Comparison of ENCODE assay signal across 8 cellular contexts in the genomic region with DNA sequence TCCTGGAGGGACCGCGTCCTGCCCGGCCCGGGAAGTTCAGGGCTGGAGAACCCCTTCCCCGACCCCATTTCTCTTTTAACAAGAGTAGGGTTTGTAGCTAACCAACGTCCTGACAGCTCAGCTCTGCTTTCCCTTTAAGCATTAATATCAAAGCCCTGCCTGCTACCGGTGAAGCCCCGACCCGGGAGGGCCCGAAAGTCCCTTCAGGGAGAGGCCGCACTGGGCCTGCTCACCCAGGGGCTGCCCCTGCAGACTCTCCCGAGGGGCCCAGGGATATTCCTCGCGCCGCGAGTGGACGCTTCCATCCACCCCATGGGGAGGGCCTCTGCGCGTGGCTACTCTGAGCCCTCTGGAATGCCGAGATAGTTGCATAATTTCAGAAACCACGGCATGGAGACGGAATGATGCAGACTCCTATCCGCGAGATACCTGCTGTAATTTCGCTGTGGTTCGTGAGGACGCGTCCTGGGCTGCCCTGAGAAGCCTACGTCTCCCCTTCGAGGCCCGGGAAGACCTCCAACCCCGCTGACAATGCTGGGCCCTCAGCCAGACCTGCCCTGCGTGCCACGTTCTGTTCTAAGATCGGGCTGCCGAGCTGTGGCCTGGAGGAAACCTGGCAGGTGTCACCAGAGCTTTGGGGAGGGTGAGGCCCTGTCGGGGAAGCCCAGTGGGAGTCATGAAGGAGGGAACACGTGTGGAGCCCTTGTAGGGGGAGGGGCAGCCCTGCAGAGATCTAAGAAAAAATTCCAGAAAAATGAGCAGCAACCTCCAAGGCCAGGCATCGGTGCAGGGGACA. TPM values are rescaled to one million over a fixed set of nuclear protein-coding genes. Genes with fewer than 3 reads are reported as not detected.
DNase-seq lines count a peak whose midpoint lies in the region; ATAC-seq and TF ChIP-seq lines count a peak whose summit lies in the region.

No MANE protein-coding gene starts in this region.

- 60 to 61% methylated on average over 39 of the region's 39 CpGs for WGBS in ectodermal cell, 2 experiments
- WGBS in mesodermal cell (ENCODE audit: insufficient coverage in 2 of 2), 2 experiments: 64 to 67% methylated on average over 36 to 39 of the region's 39 CpGs

- no peaks in the 10 kb centered on the region for H3K27me3 ChIP-seq in ectodermal cell (ENCODE audit: control insufficient read depth, insufficient read depth, low read length, poor library complexity, severe bottlenecking)

- peaks cover 30% of the 10 kb centered on the region for H3K36me3 ChIP-seq in ectodermal cell (ENCODE audit: control insufficient read depth, insufficient read depth, low read length)
- H3K36me3 ChIP-seq in mesodermal cell (ENCODE audit: control insufficient read depth, insufficient read depth, low read length): peaks cover 36% of the 10 kb centered on the region

- peak overlapping the region; percentile 2 for H3K27ac ChIP-seq in ectodermal cell (ENCODE audit: insufficient read depth, low read depth, low read length, poor library complexity, severe bottlenecking)
- peak overlapping the region; percentile 91 for H3K27ac ChIP-seq in mesodermal cell (ENCODE audit: low read depth, low read length, severe bottlenecking)

- H3K9me3 ChIP-seq in ectodermal cell (ENCODE audit: control insufficient read depth, low read length) (peaks cover 7% of the 10 kb centered on the region), mesodermal cell (ENCODE audit: control insufficient read depth, low read length) (peaks cover 49% of the 10 kb centered on the region)

- DNase-seq in activated gamma-delta T cell (lab: John Stamatoyannopoulos, UW) (peak; percentile 47), activated gamma-delta T cell treated with Interleukin-2 at 50 U/mL for 16 hours (no peak), NOMO-1 treated with DMSO at 0.1 percent for 48 hours (lab: John Stamatoyannopoulos, UW; ENCODE audit: unreplicated experiment) (no peak)
- peak; percentile 44 for DNase-seq in stimulated activated naive CD4-positive, alpha-beta T cell treated with Interleukin-2 at 50 U/mL for 16 hours (lab: John Stamatoyannopoulos, UW)

- TF ChIP-seq CTCF in WI38 (IDR thresholded peaks at IDR 0.05; ENCODE audit: low read depth, low read length): no peak

- H3K4me1 ChIP-seq in ectodermal cell (ENCODE audit: control insufficient read depth, insufficient read depth, low read length) (peaks cover 15% of the 10 kb centered on the region), mesodermal cell (ENCODE audit: control insufficient read depth, insufficient read depth, low read length, poor library complexity, severe bottlenecking) (no peaks in the 10 kb centered on the region)

- H3K4me3 ChIP-seq in WI38 (ENCODE audit: low read depth, low read length) (peak overlapping the region; percentile 62), ectodermal cell (ENCODE audit: insufficient read depth, low read depth, low read length) (peak overlapping the region; percentile 66), mesodermal cell (ENCODE audit: extremely low read depth, insufficient read depth, low read length, poor library complexity, severe bottlenecking) (peak overlapping the region; percentile 56)

- peak; percentile 8 for ATAC-seq in HG03342 (IDR thresholded peaks at IDR 0.05; ENCODE audit: unreplicated experiment)

RNA-seq across cellular contexts. Expression of gene CTBP1, which starts 1.0 kb away (rescaled TPM):
- polyA plus RNA-seq in ectodermal cell (2013, experiment 1 of 4): 213 TPM
- polyA plus RNA-seq in ectodermal cell (2013, experiment 2 of 4): 214 TPM
- polyA plus RNA-seq in ectodermal cell (2013, experiment 3 of 4): 160 TPM
- 178 TPM for polyA plus RNA-seq in ectodermal cell (2013, experiment 4 of 4)
- 121 TPM for polyA plus RNA-seq in mesodermal cell (2013, experiment 1 of 2)
- polyA plus RNA-seq in mesodermal cell (2013, experiment 2 of 2): 106 TPM

RNA-seq across cellular contexts. Expression of gene MAEA, which starts 39.8 kb away (rescaled TPM):
- polyA plus RNA-seq in ectodermal cell (2013, experiment 1 of 4): 82.1 TPM
- 90.5 TPM for polyA plus RNA-seq in ectodermal cell (2013, experiment 2 of 4)
- 78.4 TPM for polyA plus RNA-seq in ectodermal cell (2013, experiment 3 of 4)
- polyA plus RNA-seq in ectodermal cell (2013, experiment 4 of 4): 82.4 TPM
- 60.2 TPM for polyA plus RNA-seq in mesodermal cell (2013, experiment 1 of 2)
- 56.9 TPM for polyA plus RNA-seq in mesodermal cell (2013, experiment 2 of 2)

Comparison
In these comparisons a context has a peak if more than half of its experiments do, and no peak if none do; other contexts are left out.
1. DNase-seq: peak in activated gamma-delta T cell (single experiment) and stimulated activated naive CD4-positive, alpha-beta T cell treated with Interleukin-2 at 50 U/mL for 16 hours (single experiment); none in activated gamma-delta T cell treated with Interleukin-2 at 50 U/mL for 16 hours (single experiment) and NOMO-1 treated with DMSO at 0.1 percent for 48 hours (single experiment).
2. Peak in every context shown above with its lines, with median percentiles within 50 percentile points of each other: H3K4me3 ChIP-seq.